Comparison of ENCODE assay signal across 25 cellular contexts in genomic region chr5:6090079-6090654, GRCh38.
A peak's percentile ranks its signal among the peaks of the same experiment; 100 is the strongest.
DNase-seq lines count a peak whose midpoint lies in the region; ATAC-seq, FAIRE-seq and TF ChIP-seq lines count a peak whose summit lies in the region.
"Had no signal": no experiment of that assay in that cellular context is flagged by ENCODE, and none has a peak within 500 bp of the region (broad histone marks: within the 10 kb centered on the region; RNA-seq: fewer than 3 reads in every experiment).

No MANE protein-coding gene starts in this region.

- H3K9ac ChIP-seq in GM12878 (ENCODE audit: control insufficient read depth, insufficient read depth, low read length), result no peak overlapping the region
- H3K9ac ChIP-seq: BLaER1 treated with 17β-estradiol and CSF1 and Interleukin-3, amounts not matched to agents 10 nM and 100 nM had no signal

- no peak for TF ChIP-seq POLR2A in GM12878 (IDR thresholded peaks at IDR 0.05; ENCODE audit: low read depth, low read length)

- no peaks in the 10 kb centered on the region for H3K36me3 ChIP-seq in GM12878 (ENCODE audit: control insufficient read depth in 2 of 2, insufficient read depth in 2 of 2, low read length in 1 of 2)
- H3K36me3 ChIP-seq: BE2C; BLaER1 treated with 17β-estradiol and CSF1 and Interleukin-3, amounts not matched to agents 10 nM and 100 nM; HAP-1 had no signal

- DNase-seq in GM12878 (ENCODE audit: low read depth, low spot score) (no peak), neural crest cell (ENCODE audit: low read depth, low spot score) (no peak), NCI-H226 (no peak), NCI-H2227 (lab: John Stamatoyannopoulos, UW; ENCODE audit: unreplicated experiment) (no peak)
- DNase-seq: 8988T; ACHN; AML-193; BE2C; Calu3; CD4-positive, alpha-beta T cell; CD8-positive, alpha-beta memory T cell; DND-41; GOT3; HFFc6 had no signal

- POLR2A ChIA-PET in GM12878 (lab: Charles Lee), result no interaction called here

- no peaks in the 10 kb centered on the region for H3K4me1 Mint-ChIP-seq in neural crest cell
- H3K4me1 Mint-ChIP-seq: CD14-positive monocyte; CD8-positive, alpha-beta memory T cell had no signal

- ATAC-seq in GM19351 (IDR thresholded peaks at IDR 0.05; ENCODE audit: unreplicated experiment) (peak; percentile 52), HG02884 (IDR thresholded peaks at IDR 0.05; ENCODE audit: unreplicated experiment) (peak; percentile 50), GM12878 (peak; percentile 54), GM18502 (IDR thresholded peaks at IDR 0.05; ENCODE audit: poor library complexity, unreplicated experiment) (no peak), GM18870 (IDR thresholded peaks at IDR 0.05; ENCODE audit: unreplicated experiment) (no peak)
- ATAC-seq: A549 had no signal

- no TSS peak for BruUV-seq in GM12878 (replicated peaks; lab: Mats Ljungman, UMichigan)

- H3K4me2 ChIP-seq in GM12878 (ENCODE audit: control insufficient read depth, insufficient read depth), result no peak overlapping the region
- H3K4me2 ChIP-seq: A549; BLaER1 treated with 17β-estradiol and CSF1 and Interleukin-3, amounts not matched to agents 10 nM and 100 nM had no signal

- peak overlapping the region; percentile 54 for H3K27ac Mint-ChIP-seq in neural crest cell (ENCODE audit: unreplicated experiment)
- H3K27ac Mint-ChIP-seq: CD14-positive monocyte; CD4-positive, alpha-beta T cell; CD8-positive, alpha-beta memory T cell; HFFc6 had no signal

- SMC1A ChIA-PET in GM12878 (lab: Charles Lee; ENCODE audit: uncharacterized antibody, unreplicated experiment), result interaction anchor here (0.9 to 1.3 kb wide), 4 partner anchors 12 to 46 kb away, joined by 3 read pairs; no protein-coding TSS in a partner anchor

- no peaks in the 10 kb centered on the region; the same call in 2 of the 3 replicates for H3K9me3 ChIP-seq in GM12878 (replicated peaks; ENCODE audit: control insufficient read depth, insufficient read depth, low read length)
- H3K9me3 ChIP-seq: A549, BE2C, HAP-1 had no signal

- RAD21 ChIA-PET in GM12878 (lab: Charles Lee; ENCODE audit: unreplicated experiment), result no interaction called here

- no peak for TF ChIP-seq RAD21 in GM12878 (IDR thresholded peaks at IDR 0.05; ENCODE audit: insufficient read depth, low read depth, low read length)

- H3K79me2 ChIP-seq in GM12878 (ENCODE audit: control insufficient read depth, insufficient read depth, low read length), result no peaks in the 10 kb centered on the region

- no peak for TF ChIP-seq CTCF in GM12878 (IDR thresholded peaks at IDR 0.05 in 2 of 3, conservative IDR thresholded peaks at IDR 0.05 in 1 of 3; ENCODE audit: control insufficient read depth in 2 of 3, extremely low read depth in 1 of 3, insufficient read depth in 1 of 3, low read depth in 3 of 3, low read length in 3 of 3)
- TF ChIP-seq CTCF in neural crest cell (conservative IDR thresholded peaks at IDR 0.05), result no peak

- no peaks in the 10 kb centered on the region for H3K27me3 Mint-ChIP-seq in neural crest cell (ENCODE audit: low read depth)
- H3K27me3 Mint-ChIP-seq: CD4-positive, alpha-beta T cell; CD8-positive, alpha-beta memory T cell had no signal

- no peak overlapping the region for H3K4me3 Mint-ChIP-seq in neural crest cell
- H3K4me3 Mint-ChIP-seq: CD14-positive monocyte; CD4-positive, alpha-beta T cell; CD8-positive, alpha-beta memory T cell; HFFc6 had no signal

- WGBS in GM12878 (ENCODE audit: insufficient coverage, insufficient replicate concordance, low lambda C conversion rate, missing lambda C conversion rate), result 39% methylated on average over 6 of the region's 6 CpGs

- no peak overlapping the region for H2AFZ ChIP-seq in GM12878 (ENCODE audit: control insufficient read depth, low read depth, low read length)

- H3K9me3 Mint-ChIP-seq in neural crest cell, result peaks cover 4% of the 10 kb centered on the region
- H3K9me3 Mint-ChIP-seq: CD8-positive, alpha-beta memory T cell had no signal

- H4K20me1 ChIP-seq in GM12878 (ENCODE audit: control insufficient read depth, insufficient read depth), result no peaks in the 10 kb centered on the region
- H4K20me1 ChIP-seq: BLaER1 treated with 17β-estradiol and CSF1 and Interleukin-3, amounts not matched to agents 10 nM and 100 nM had no signal

- FAIRE-seq in GM12878 (lab: Jason Lieb, UNC), result no peak
- FAIRE-seq: A549, G401.6, GM19239, H54 had no signal

- TF ChIP-seq EP300 in GM12878 (IDR thresholded peaks at IDR 0.05; ENCODE audit: borderline replicate concordance in 1 of 2, control insufficient read depth in 1 of 2, low read depth in 2 of 2, low read length in 2 of 2), result no peak

- H3K27me3 ChIP-seq in GM12878 (replicated peaks in 1 of 2; ENCODE audit: control insufficient read depth in 2 of 2, insufficient read depth in 2 of 2, low read length in 1 of 2), result no peaks in the 10 kb centered on the region
- H3K27me3 ChIP-seq: BE2C; BLaER1 treated with 17β-estradiol and CSF1 and Interleukin-3, amounts not matched to agents 10 nM and 100 nM had no signal

- intact Hi-C loops in GM12878 (cut with micrococcal nuclease; ENCODE audit: unreplicated experiment), result no loop called here

- no peak overlapping the region for H3K4me3 ChIP-seq in GM12878
- H3K4me3 ChIP-seq: A549; BLaER1 treated with 17β-estradiol and CSF1 and Interleukin-3, amounts not matched to agents 10 nM and 100 nM; HAP-1 had no signal

- H3K36me3 Mint-ChIP-seq in neural crest cell (ENCODE audit: low read depth), result no peaks in the 10 kb centered on the region
- H3K36me3 Mint-ChIP-seq: CD14-positive monocyte; CD8-positive, alpha-beta memory T cell had no signal

- H3K27ac ChIP-seq in GM12878 (ENCODE audit: control insufficient read depth, insufficient read depth), result no peak overlapping the region
- H3K27ac ChIP-seq: A549; BLaER1 treated with 17β-estradiol and CSF1 and Interleukin-3, amounts not matched to agents 10 nM and 100 nM had no signal

- CTCF ChIA-PET in GM12878 (lab: Yijun Ruan, JAX), result no interaction called here

- H3K4me1 ChIP-seq in GM12878 (ENCODE audit: control insufficient read depth, insufficient read depth, low read length), result no peaks in the 10 kb centered on the region; the same call in 1 of the 2 replicates
- H3K4me1 ChIP-seq: BE2C; BLaER1 treated with 17β-estradiol and CSF1 and Interleukin-3, amounts not matched to agents 10 nM and 100 nM; HAP-1 had no signal

- in situ Hi-C loops in GM12878 (cut with MboI), result no loop called here

TF ChIP-seq in GM12878, 131 proteins besides CTCF, POLR2A, EP300 and RAD21 (continues in another document):
- TF ChIP-seq ZNF274 (IDR thresholded peaks at IDR 0.05; ENCODE audit: insufficient read depth, insufficient read length) (no peak), RAD51 (IDR thresholded peaks at IDR 0.05) (no peak), JUNB (IDR thresholded peaks at IDR 0.05) (no peak), MTA2 (IDR thresholded peaks at IDR 0.05; ENCODE audit: low read depth) (peak; percentile 24; the same call in 1 of the 2 replicates), RELB (IDR thresholded peaks at IDR 0.05; ENCODE audit: low read depth) (0 out of 2 replicates have a peak, but pooled peaks have one; percentile 47), DPF2 (IDR thresholded peaks at IDR 0.05) (0 out of 2 replicates have a peak, but pooled peaks have one; percentile 46), FOS (IDR thresholded peaks at IDR 0.05; ENCODE audit: borderline replicate concordance, extremely low read depth, insufficient read length) (no peak), USF1 (IDR thresholded peaks at IDR 0.05; ENCODE audit: borderline replicate concordance, extremely low read length, insufficient read depth, low read depth, low read length) (no peak), YY1 (IDR thresholded peaks at IDR 0.05; ENCODE audit: low read depth, low read length) (no peak), PAX5 (IDR thresholded peaks at IDR 0.05; ENCODE audit: borderline replicate concordance, low read depth, low read length) (no peak), NFXL1 (IDR thresholded peaks at IDR 0.05; ENCODE audit: borderline replicate concordance) (no peak), MEF2B (IDR thresholded peaks at IDR 0.05; ENCODE audit: partially characterized antibody, poor library complexity, severe bottlenecking) (peak; percentile 42), HCFC1 (IDR thresholded peaks at IDR 0.05; ENCODE audit: low read length) (no peak), TCF7 (IDR thresholded peaks at IDR 0.05; ENCODE audit: borderline replicate concordance) (no peak), CREB1 (IDR thresholded peaks at IDR 0.05; ENCODE audit: low read depth) (no peak)

Comparison
In these comparisons a context has a peak if more than half of its experiments do, and no peak if none do; other contexts are left out.
1. ATAC-seq: peak in GM19351 (single experiment), HG02884 (single experiment) and GM12878 (single experiment); none in GM18502 (single experiment) and GM18870 (single experiment).